In genomic region chr1:21280011-21280471, GRCh38 we compare ENCODE assay signal across 9 cellular contexts. TPM values are rescaled to one million over a fixed set of nuclear protein-coding genes. Genes with fewer than 3 reads are reported as not detected.
DNase-seq lines count a peak whose midpoint lies in the region; ATAC-seq, FAIRE-seq and TF ChIP-seq lines count a peak whose summit lies in the region.
"Had no signal": no experiment of that assay in that cellular context is flagged by ENCODE, and none has a peak within 500 bp of the region (broad histone marks: within the 10 kb centered on the region; RNA-seq: fewer than 3 reads in every experiment).

No MANE protein-coding gene starts in this region.

- RAD21 ChIA-PET in GM12878 (lab: Charles Lee; ENCODE audit: unreplicated experiment) = no interaction called here

- no peak overlapping the region for H3K4me3 ChIP-seq in GM12878
- no peak overlapping the region for H3K4me3 ChIP-seq in HepG2 (replicated peaks in 1 of 3; ENCODE audit: insufficient read depth in 1 of 3, low read depth in 2 of 3, low read length in 3 of 3)
- H3K4me3 ChIP-seq in suprapubic skin = no peak overlapping the region

- H3K9ac ChIP-seq in GM12878 (ENCODE audit: control insufficient read depth, insufficient read depth, low read length) (no peak overlapping the region; the same call in 1 of the 2 replicates), HepG2 (ENCODE audit: insufficient read depth, low read depth, low read length) (no peak overlapping the region)

- H3K79me2 ChIP-seq in GM12878 (ENCODE audit: control insufficient read depth, insufficient read depth, low read length) = no peaks in the 10 kb centered on the region
- H3K79me2 ChIP-seq in HepG2 (ENCODE audit: insufficient read depth, low read length) = no peaks in the 10 kb centered on the region

- POLR2A ChIA-PET in GM12878 (lab: Charles Lee) (no interaction called here), HepG2 (lab: Yijun Ruan, JAX) (interaction anchor here (1.7 kb wide), 1 partner anchor 11 kb away, joined by 4 read pairs; no protein-coding TSS in a partner anchor)

- H3K9me3 ChIP-seq in GM12878 (replicated peaks; ENCODE audit: control insufficient read depth, insufficient read depth, low read length) = no peaks in the 10 kb centered on the region
- no peaks in the 10 kb centered on the region for H3K9me3 ChIP-seq in HepG2 (ENCODE audit: low read length)
- H3K9me3 ChIP-seq in suprapubic skin = no peaks in the 10 kb centered on the region

- BruUV-seq in GM12878 (replicated peaks; lab: Mats Ljungman, UMichigan) = no TSS peak
- no TSS peak for BruUV-seq in HepG2 (replicated peaks; lab: Mats Ljungman, UMichigan)

- TF ChIP-seq RAD21 in GM12878 (IDR thresholded peaks at IDR 0.05; ENCODE audit: insufficient read depth, low read depth, low read length) (no peak), HepG2 (CRISPR knock-in tag; IDR thresholded peaks at IDR 0.05) (no peak)

- WGBS in GM12878 (ENCODE audit: insufficient coverage, insufficient replicate concordance, low lambda C conversion rate, missing lambda C conversion rate) = 37% methylated on average over 5 of the region's 5 CpGs
- WGBS in HepG2 (ENCODE audit: low lambda C conversion rate) = 86% methylated on average over 5 of the region's 5 CpGs
- 32% methylated on average over 5 of the region's 5 CpGs for WGBS in suprapubic skin

- intact Hi-C loops in GM12878 (cut with micrococcal nuclease; ENCODE audit: unreplicated experiment) = no loop called here
- intact Hi-C loops in HepG2 (cut with micrococcal nuclease; ENCODE audit: unreplicated experiment) = no loop called here

- no peak for ATAC-seq in GM12878
- ATAC-seq in HepG2 = no peak

- CTCF ChIA-PET in GM12878 (lab: Yijun Ruan, JAX) = interaction anchor here (0.7 to 1.5 kb wide), 4 partner anchors 9 to 37 kb away, joined by 3 to 11 read pairs (median 3); no protein-coding TSS in a partner anchor
- CTCF ChIA-PET in HepG2 (lab: Yijun Ruan, JAX; ENCODE audit: low intra/inter-chr PET ratio, low total read pairs) = no interaction called here

- TF ChIP-seq CTCF in GM12878 (IDR thresholded peaks at IDR 0.05 in 2 of 3, conservative IDR thresholded peaks at IDR 0.05 in 1 of 3; ENCODE audit: control insufficient read depth in 2 of 3, extremely low read depth in 1 of 3, insufficient read depth in 1 of 3, low read depth in 3 of 3, low read length in 3 of 3) = no peak
- no peak for TF ChIP-seq CTCF in HepG2 (CRISPR knock-in tag; IDR thresholded peaks at IDR 0.05)
- TF ChIP-seq CTCF in suprapubic skin (IDR thresholded peaks at IDR 0.05) = no peak

- FAIRE-seq in GM12878 (lab: Jason Lieb, UNC) (no peak), HepG2 (lab: Jason Lieb, UNC) (no peak)

- peak; percentile 5 for DNase-seq in NOMO-1 treated with DMSO at 0.1 percent for 48 hours (lab: John Stamatoyannopoulos, UW; ENCODE audit: unreplicated experiment)
- no peak for DNase-seq in NOMO-1 treated with dmso at 0.1 percent for 144 hours (lab: John Stamatoyannopoulos, UW; ENCODE audit: unreplicated experiment)
- DNase-seq in GM12878 (ENCODE audit: low read depth, low spot score) = no peak
- DNase-seq in HepG2 (ENCODE audit: low spot score) = no peak
- DNase-seq in suprapubic skin (ENCODE audit: low spot score in 2 of 2) = no peak
- DNase-seq in stimulated activated CD8-positive, alpha-beta memory T cell treated with anti-CD3 and anti-CD28 coated beads, Interleukin-4, amount 100 ng/mL, for 48 hours = no peak
- DNase-seq in HPDE6-E6E7 (ENCODE audit: extremely low spot score) = no peak
- no peak for DNase-seq in cortex of kidney (lab: John Stamatoyannopoulos, UW)
- DNase-seq: NCI-H526 treated with DMSO at 0.1 percent for 48 hours had no signal

- SMC1A ChIA-PET in GM12878 (lab: Charles Lee; ENCODE audit: uncharacterized antibody, unreplicated experiment) = interaction anchor here (1.0 kb wide), 1 partner anchor 9 kb away, joined by 3 read pairs; no protein-coding TSS in a partner anchor

- in situ Hi-C loops in GM12878 (cut with MboI) = no loop called here
- in situ Hi-C loops in HepG2 (cut with HindIII; ENCODE audit: extremely low pct_ligation_motif_present, low pct_unique_long_range_greater_than_20kb) = no loop called here

- H3K27me3 ChIP-seq in GM12878 (replicated peaks in 1 of 2; ENCODE audit: control insufficient read depth in 2 of 2, insufficient read depth in 2 of 2, low read length in 1 of 2) (no peaks in the 10 kb centered on the region), HepG2 (ENCODE audit: control insufficient read depth in 1 of 2, insufficient read depth in 2 of 2, low read length in 2 of 2) (no peaks in the 10 kb centered on the region), suprapubic skin (no peaks in the 10 kb centered on the region)

- TF ChIP-seq POLR2A in GM12878 (IDR thresholded peaks at IDR 0.05; ENCODE audit: low read depth, low read length) = no peak
- TF ChIP-seq POLR2A in HepG2 (IDR thresholded peaks at IDR 0.05; ENCODE audit: insufficient read depth in 1 of 2, low read depth in 2 of 2, low read length in 2 of 2) = no peak
- TF ChIP-seq POLR2A in suprapubic skin (IDR thresholded peaks at IDR 0.05) = no peak

- H3K36me3 ChIP-seq in GM12878 (ENCODE audit: control insufficient read depth in 2 of 2, insufficient read depth in 2 of 2, low read length in 1 of 2) (peaks cover 0 to 10% of the 10 kb centered on the region in 2 experiments; a peak in 2 of 4 replicates), HepG2 (replicated peaks in 1 of 2; ENCODE audit: control insufficient read depth in 1 of 2, insufficient read depth in 2 of 2, low read length in 2 of 2) (0 out of 5 replicates have a peak, but pooled peaks cover 0 to 2% of the 10 kb centered on the region in 2 experiments), suprapubic skin (no peaks in the 10 kb centered on the region)

- TF ChIP-seq EP300 in GM12878 (IDR thresholded peaks at IDR 0.05; ENCODE audit: borderline replicate concordance in 1 of 2, control insufficient read depth in 1 of 2, low read depth in 2 of 2, low read length in 2 of 2) (no peak), HepG2 (IDR thresholded peaks at IDR 0.05; ENCODE audit: low read depth in 2 of 2, low read length in 2 of 2) (no peak), HepG2 (CRISPR knock-in tag; IDR thresholded peaks at IDR 0.05; ENCODE audit: borderline replicate concordance) (no peak), suprapubic skin (IDR thresholded peaks at IDR 0.05) (no peak)

- no peak overlapping the region for H3K4me2 ChIP-seq in GM12878 (ENCODE audit: control insufficient read depth, insufficient read depth)
- H3K4me2 ChIP-seq in HepG2 (ENCODE audit: low read depth, low read length) = no peak overlapping the region

- H4K20me1 ChIP-seq in GM12878 (ENCODE audit: control insufficient read depth, insufficient read depth) (peaks cover 6% of the 10 kb centered on the region), HepG2 (ENCODE audit: insufficient read depth, low read length) (no peaks in the 10 kb centered on the region)

- H3K27ac ChIP-seq in GM12878 (ENCODE audit: control insufficient read depth, insufficient read depth) = no peak overlapping the region
- no peak overlapping the region for H3K27ac ChIP-seq in HepG2 (ENCODE audit: extremely low read length, insufficient read depth, low read length)
- peak overlapping the region; percentile 74 for H3K27ac ChIP-seq in suprapubic skin

- no peak overlapping the region for H2AFZ ChIP-seq in GM12878 (ENCODE audit: control insufficient read depth, low read depth, low read length)
- no peak overlapping the region for H2AFZ ChIP-seq in HepG2 (ENCODE audit: low read length)

- 0 out of 2 replicates have a peak, but pooled peaks cover 4% of the 10 kb centered on the region for H3K4me1 ChIP-seq in GM12878 (ENCODE audit: control insufficient read depth, insufficient read depth, low read length)
- peaks cover 28% of the 10 kb centered on the region for H3K4me1 ChIP-seq in HepG2 (ENCODE audit: insufficient read depth, low read length)
- H3K4me1 ChIP-seq in suprapubic skin = peaks cover 54% of the 10 kb centered on the region

RNA-seq across cellular contexts. Expression of gene ECE1, which starts 10.2 kb away (rescaled TPM):
- total RNA-seq in GM12878 (2013; cell fraction: nucleolus; rRNA removed) = 121 and 133 TPM in 2 replicates
- 39.9 and 40.5 TPM in 2 replicates for total RNA-seq in GM12878 (2014; rRNA removed)
- 19.2 and 20.4 TPM in 2 replicates for total RNA-seq in GM12878 (2014; rRNA removed; fragmentation: Illumina TruSeq; extraction: Trizol)
- 81.0 and 81.5 TPM in 2 replicates for total RNA-seq in GM12878 (2021)
- polyA plus RNA-seq in GM12878 (2011; ENCODE audit: low read depth) = 13.5 TPM
- 23.4 and 34.2 TPM in 2 replicates for polyA plus RNA-seq in GM12878 (2011; rRNA removed)
- 20.8 and 22.4 TPM in 2 replicates for polyA plus RNA-seq in GM12878 (2011; cell fraction: cytosol; rRNA removed)
- polyA plus RNA-seq in GM12878 (2011; cell fraction: nucleus; rRNA removed) = 46.3 and 47.3 TPM in 2 replicates
- polyA plus RNA-seq in GM12878 (2012) = 11.0 and 13.7 TPM in 2 replicates
- 39.6 and 50.9 TPM in 2 replicates for polyA plus RNA-seq in GM12878 (2014; fragmentation: Illumina TruSeq; extraction: Trizol)
- 1 to 10 TPM in 1 of 2 experiments, under 1 TPM in 1; 0.97 to 2.4 TPM for polyA plus RNA-seq in GM12878 (2014; fragmentation: Nextera tagmentation; extraction: Ambion mirVana)
- 32.2 and 41.0 TPM in 2 replicates for polyA plus RNA-seq in GM12878 (2014; rRNA removed)
- polyA plus RNA-seq in GM12878 (2016; fragmentation: Nextera tagmentation; extraction: Ambion mirVana) = 10 to 100 TPM; 40.5 to 43.6 TPM
- 36.1 and 38.8 TPM in 2 replicates for polyA minus RNA-seq in GM12878 (2011; rRNA and poly(A)+ RNA removed)
- 15.8 and 16.8 TPM in 2 replicates for polyA minus RNA-seq in GM12878 (2011; cell fraction: cytosol; rRNA and poly(A)+ RNA removed)
- 31.1 and 39.1 TPM in 2 replicates for polyA minus RNA-seq in GM12878 (2011; cell fraction: nucleus; rRNA and poly(A)+ RNA removed)
- 11.1 and 21.2 TPM in 2 replicates for total RNA-seq in HepG2 (2016; rRNA removed; fragmentation: Illumina TruSeq; extraction: Trizol)
- total RNA-seq in HepG2 (2016; cell fraction: cytosol; rRNA removed; fragmentation: Illumina TruSeq; extraction: Trizol; ENCODE audit: low read depth) = 3.1 and 4.6 TPM in 2 replicates
- 8.0 and 21.1 TPM in 2 replicates for total RNA-seq in HepG2 (2016; cell fraction: insoluble cytoplasmic fraction; rRNA removed; fragmentation: Illumina TruSeq; extraction: Trizol)
- 5.2 and 6.6 TPM in 2 replicates for total RNA-seq in HepG2 (2016; cell fraction: membrane; rRNA removed; fragmentation: Illumina TruSeq; extraction: Trizol)
- total RNA-seq in HepG2 (2016; cell fraction: nucleus; rRNA removed; fragmentation: Illumina TruSeq; extraction: Trizol) = 18.9 and 25.8 TPM in 2 replicates
- 13.5 and 17.0 TPM in 2 replicates for polyA plus RNA-seq in HepG2 (2011; rRNA removed)
- polyA plus RNA-seq in HepG2 (2011; cell fraction: cytosol; rRNA removed) = 7.9 and 8.8 TPM in 2 replicates
- polyA plus RNA-seq in HepG2 (2011; cell fraction: nucleus; rRNA removed) = 20.3 and 20.8 TPM in 2 replicates
- 23.5 and 24.3 TPM in 2 replicates for polyA plus RNA-seq in HepG2 (2012)
- polyA plus RNA-seq in HepG2 (2016; cell fraction: cytosol; fragmentation: Illumina TruSeq; extraction: Trizol; ENCODE audit: low read depth) = 1.8 TPM in 2 replicates
- polyA plus RNA-seq in HepG2 (2016; cell fraction: insoluble cytoplasmic fraction; fragmentation: Illumina TruSeq; extraction: Trizol; ENCODE audit: low read depth) = 8.3 and 10.9 TPM in 2 replicates
- 2.8 and 3.4 TPM in 2 replicates for polyA plus RNA-seq in HepG2 (2016; cell fraction: membrane; fragmentation: Illumina TruSeq; extraction: Trizol; ENCODE audit: low read depth)
- polyA plus RNA-seq in HepG2 (2016; cell fraction: nucleus; fragmentation: Illumina TruSeq; extraction: Trizol; ENCODE audit: insufficient read depth, low read depth) = 36.4 and 38.3 TPM in 2 replicates
- 34.0 and 41.6 TPM in 2 replicates for polyA minus RNA-seq in HepG2 (2011; rRNA and poly(A)+ RNA removed; ENCODE audit: low replicate concordance)
- 9.9 and 11.8 TPM in 2 replicates for polyA minus RNA-seq in HepG2 (2011; cell fraction: cytosol; rRNA and poly(A)+ RNA removed)
- 11.3 and 11.4 TPM in 2 replicates for polyA minus RNA-seq in HepG2 (2011; cell fraction: nucleus; rRNA and poly(A)+ RNA removed)
- 10 to 100 TPM; 40.8 to 64.2 (median 55.3) TPM for total RNA-seq in suprapubic skin
